Comparison of ENCODE assay signal across 13 cellular contexts in genomic region chr17:41772586-41773189, GRCh38. TPM values are rescaled to one million over a fixed set of nuclear protein-coding genes. Genes with fewer than 3 reads are reported as not detected.
A peak's percentile ranks its signal among the peaks of the same experiment; 100 is the strongest.
DNase-seq lines count a peak whose midpoint lies in the region; ATAC-seq, FAIRE-seq and TF ChIP-seq lines count a peak whose summit lies in the region.
"Had no signal": no experiment of that assay in that cellular context is flagged by ENCODE, and none has a peak within 500 bp of the region (broad histone marks: within the 10 kb centered on the region; RNA-seq: fewer than 3 reads in every experiment).

No MANE protein-coding gene starts in this region.

- ATAC-seq in left lung: no peak
- no peak for ATAC-seq in sciatic nerve
- ATAC-seq in HG02981 (IDR thresholded peaks at IDR 0.05; ENCODE audit: unreplicated experiment): no peak
- no peak for ATAC-seq in GM19452 (IDR thresholded peaks at IDR 0.05; ENCODE audit: unreplicated experiment)
- ATAC-seq: CD8-positive, alpha-beta T cell; stimulated activated effector memory CD8-positive, alpha-beta T cell treated with anti-CD3 and anti-CD28 coated beads, Interleukin-12 subunit alpha, Interleukin-12 subunit beta, amount 100 ng/mL, for 72 hours had no signal

- intact Hi-C loops in left lung (cut with DNase I) (no loop called here), sciatic nerve (cut with DNase I) (no loop called here)

- H3K36me3 ChIP-seq in HUES6 (ENCODE audit: control insufficient read depth, insufficient read depth, low read length): peaks cover 41% of the 10 kb centered on the region
- peaks cover 55% of the 10 kb centered on the region for H3K36me3 ChIP-seq in bronchial epithelial cell (ENCODE audit: control insufficient read depth, insufficient read depth, low read length)
- H3K36me3 ChIP-seq in left lung: peaks cover 0 to 41% of the 10 kb centered on the region in 2 donors
- peaks cover 6 to 20% of the 10 kb centered on the region in 2 donors for H3K36me3 ChIP-seq in small intestine (ENCODE audit: control insufficient read depth in 2 of 2, insufficient read depth in 2 of 2, low read length in 2 of 2)

- 0 out of 2 replicates have a peak overlapping the region, but pooled peaks have one; percentile 5 for H3K4me3 ChIP-seq in HUES6 (ENCODE audit: low read depth, low read length)
- H3K4me3 ChIP-seq in bronchial epithelial cell (ENCODE audit: low read depth, low read length): no peak overlapping the region
- H3K4me3 ChIP-seq in left lung: no peak overlapping the region
- no peak overlapping the region for H3K4me3 ChIP-seq in small intestine (ENCODE audit: low read depth in 1 of 2, low read length in 2 of 2)

- peak overlapping the region; percentile 49; the same call in 1 of the 2 replicates for H3K27ac ChIP-seq in HUES6 (ENCODE audit: low read depth, low read length)
- H3K27ac ChIP-seq in left lung: peak overlapping the region; percentile 47 to 79
- H3K27ac ChIP-seq in small intestine (ENCODE audit: low read depth in 1 of 2, low read length in 1 of 2): peak overlapping the region; percentile 84 to 95

- WGBS in small intestine, 3 donors: 22 to 65% (median 33%) methylated on average over 18 to 19 of the region's 19 CpGs

- no peaks in the 10 kb centered on the region for H3K9me3 ChIP-seq in HUES6 (ENCODE audit: control insufficient read depth, insufficient read depth, low read depth, low read length)
- no peaks in the 10 kb centered on the region for H3K9me3 ChIP-seq in left lung
- H3K9me3 ChIP-seq in small intestine (ENCODE audit: control insufficient read depth, low read depth): no peaks in the 10 kb centered on the region

- FAIRE-seq in bronchial epithelial cell (lab: Jason Lieb, UNC): peak; percentile 68
- no peak for FAIRE-seq in small intestine (lab: Jason Lieb, UNC)
- FAIRE-seq: TTC549 had no signal

- DNase-seq in bronchial epithelial cell (ENCODE audit: low read depth): no peak
- peak in 1 of 2 donors; percentile 38 for DNase-seq in left lung
- peak; percentile 85 for DNase-seq in small intestine
- DNase-seq in sciatic nerve (ENCODE audit: low spot score): no peak
- no peak for DNase-seq in NCI-H774 (lab: John Stamatoyannopoulos, UW)
- DNase-seq: CD8-positive, alpha-beta T cell; NCI-H446 treated with DMSO at 0.1 percent for 48 hours; nucleus accumbens had no signal

- no peaks in the 10 kb centered on the region for H3K27me3 ChIP-seq in HUES6 (ENCODE audit: control insufficient read depth, insufficient read depth, low read length)
- H3K27me3 ChIP-seq in bronchial epithelial cell (ENCODE audit: control insufficient read depth, insufficient read depth, low read length): no peaks in the 10 kb centered on the region
- H3K27me3 ChIP-seq in left lung: no peaks in the 10 kb centered on the region
- no peaks in the 10 kb centered on the region for H3K27me3 ChIP-seq in small intestine (ENCODE audit: control insufficient read depth in 2 of 2, insufficient read depth in 2 of 2, low read length in 2 of 2)

- H3K4me1 ChIP-seq in HUES6 (ENCODE audit: control insufficient read depth, insufficient read depth, low read length) (peaks cover 43% of the 10 kb centered on the region), left lung (peaks cover 32 to 62% of the 10 kb centered on the region in 2 donors), small intestine (ENCODE audit: control insufficient read depth in 2 of 2, insufficient read depth in 1 of 2, low read depth in 1 of 2, low read length in 1 of 2) (peaks cover 0 to 12% of the 10 kb centered on the region in 2 donors)

- TF ChIP-seq CTCF in bronchial epithelial cell (IDR thresholded peaks at IDR 0.05; ENCODE audit: insufficient read depth, low read length, severe bottlenecking): no peak
- TF ChIP-seq CTCF in left lung (IDR thresholded peaks at IDR 0.05): no peak

- peak overlapping the region; percentile 31 for H3K9ac ChIP-seq in HUES6 (ENCODE audit: low read length)

RNA-seq across cellular contexts. Expression of gene JUP, which starts 13.8 kb away (rescaled TPM):
- total RNA-seq in bronchial epithelial cell (227 and 407 TPM in 2 replicates), left lung (100 to 1,000 TPM in 1 of 2 donors, 10 to 100 TPM in 1; 94.2 to 148 TPM), sciatic nerve (78.2 TPM)
- 100 to 1,000 TPM; 122 to 316 (median 302) TPM for polyA plus RNA-seq in small intestine

RNA-seq across cellular contexts. Expression of gene HAP1, which starts 38.2 kb away (rescaled TPM):
- 2.6 and 5.0 TPM in 2 replicates for total RNA-seq in bronchial epithelial cell
- total RNA-seq in left lung: under 1 TPM; 0.16 to 0.32 TPM
- under 1 TPM; 0.22 to 0.40 (median 0.27) TPM for polyA plus RNA-seq in small intestine
- 0.09 TPM for total RNA-seq in sciatic nerve
- total RNA-seq: CD8-positive, alpha-beta T cell had no signal

RNA-seq across cellular contexts. Expression of gene P3H4, which starts 39.1 kb away (rescaled TPM):
- total RNA-seq in bronchial epithelial cell (32.1 and 47.1 TPM in 2 replicates), left lung (10 to 100 TPM; 19.1 to 27.8 TPM), sciatic nerve (12.8 TPM)
- 10 to 100 TPM in 1 of 3 donors, 1 to 10 TPM in 2; 6.5 to 12.7 (median 9.7) TPM for polyA plus RNA-seq in small intestine

RNA-seq across cellular contexts. Expression of gene FKBP10, which starts 40.1 kb away (rescaled TPM):
- 64.1 and 81.6 TPM in 2 replicates for total RNA-seq in bronchial epithelial cell
- total RNA-seq in left lung: 100 to 1,000 TPM in 1 of 2 donors, 10 to 100 TPM in 1; 82.1 to 129 TPM
- 10 to 100 TPM in 1 of 3 donors, 1 to 10 TPM in 1, under 1 TPM in 1; 0.67 to 13.9 (median 3.5) TPM for polyA plus RNA-seq in small intestine
- total RNA-seq in sciatic nerve: 73.3 TPM
